In the genomic region with DNA sequence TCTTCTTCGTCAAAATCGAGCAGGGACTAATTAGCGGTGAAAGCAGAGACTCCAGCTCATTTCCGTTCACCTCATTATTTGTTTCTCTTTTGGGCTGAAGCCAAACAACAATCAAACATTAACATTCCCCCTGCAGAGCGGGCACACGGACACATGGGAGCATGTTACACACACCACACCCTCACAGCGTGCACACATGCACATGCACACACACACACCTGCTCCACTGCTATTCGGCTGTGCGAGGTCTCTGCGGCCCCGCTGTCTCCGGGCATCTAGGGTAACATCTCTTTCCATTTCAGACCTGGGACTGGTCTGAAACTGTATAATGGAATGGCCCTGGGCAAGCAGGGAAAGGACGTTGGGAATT, we compare ENCODE assay signal across 8 cellular contexts. TPM values are rescaled to one million over a fixed set of nuclear protein-coding genes. Genes with fewer than 3 reads are reported as not detected.
A peak's percentile ranks its signal among the peaks of the same experiment; 100 is the strongest.
DNase-seq lines count a peak whose midpoint lies in the region; ATAC-seq, FAIRE-seq and TF ChIP-seq lines count a peak whose summit lies in the region.
"Had no signal": no experiment of that assay in that cellular context is flagged by ENCODE, and none has a peak within 500 bp of the region (broad histone marks: within the 10 kb centered on the region; RNA-seq: fewer than 3 reads in every experiment).

No MANE protein-coding gene starts in this region.

- ATAC-seq in GM19351 (IDR thresholded peaks at IDR 0.05; ENCODE audit: unreplicated experiment) (peak; percentile 25), GM12878 (no peak; the same call in 2 of the 3 replicates), HG03280 (IDR thresholded peaks at IDR 0.05; ENCODE audit: unreplicated experiment) (no peak), HG02623 (IDR thresholded peaks at IDR 0.05; ENCODE audit: unreplicated experiment) (no peak)

- H3K9me3 ChIP-seq in MM.1S (replicated peaks; ENCODE audit: insufficient read depth, low read length) (no peaks in the 10 kb centered on the region), GM12878 (replicated peaks; ENCODE audit: control insufficient read depth, insufficient read depth, low read length) (no peaks in the 10 kb centered on the region), mucosa of stomach (ENCODE audit: control insufficient read depth, low read length) (no peaks in the 10 kb centered on the region)
- H3K9me3 ChIP-seq: SJSA1 had no signal

- SMC1A ChIA-PET in GM12878 (lab: Charles Lee; ENCODE audit: uncharacterized antibody, unreplicated experiment): interaction anchor here (0.5 to 18.1 kb wide), 39 partner anchors 9 to 378 kb away, joined by 3 to 391 read pairs (median 8); partner anchors contain the start of gene LRRC8C

- H3K27me3 ChIP-seq in MM.1S (replicated peaks; ENCODE audit: insufficient read depth, low read length) (no peaks in the 10 kb centered on the region), GM12878 (replicated peaks in 1 of 2; ENCODE audit: control insufficient read depth in 2 of 2, insufficient read depth in 2 of 2, low read length in 1 of 2) (no peaks in the 10 kb centered on the region), mucosa of stomach (ENCODE audit: control insufficient read depth, insufficient read depth, low read length) (peaks cover 5% of the 10 kb centered on the region)
- H3K27me3 ChIP-seq: SJSA1 had no signal

- in situ Hi-C loops in GM12878 (cut with MboI): loop anchor here (10.0 kb wide), 1 partner anchor 278 kb away; no protein-coding TSS in a partner anchor

- no peak for TF ChIP-seq EP300 in GM12878 (IDR thresholded peaks at IDR 0.05; ENCODE audit: borderline replicate concordance in 1 of 2, control insufficient read depth in 1 of 2, low read depth in 2 of 2, low read length in 2 of 2)

- POLR2A ChIA-PET in GM12878 (lab: Charles Lee): interaction anchor here (0.6 to 2.7 kb wide), 8 partner anchors 19 to 237 kb away, joined by 3 to 13 read pairs (median 4); partner anchors contain the start of gene LRRC8C

- CTCF ChIA-PET in GM12878 (lab: Yijun Ruan, JAX): interaction anchor here (0.5 to 15.8 kb wide), 49 partner anchors 9 to 979 kb away, joined by 3 to 369 read pairs (median 7); partner anchors contain the start of gene LRRC8C

- 63% methylated on average over 13 of the region's 13 CpGs for WGBS in GM12878 (ENCODE audit: insufficient coverage, insufficient replicate concordance, low lambda C conversion rate, missing lambda C conversion rate)

- H3K9me2 ChIP-seq in MM.1S (replicated peaks; ENCODE audit: insufficient read depth, low read length): no peaks in the 10 kb centered on the region

- no peaks in the 10 kb centered on the region for H3K79me2 ChIP-seq in MM.1S (ENCODE audit: low read length)
- H3K79me2 ChIP-seq in GM12878 (ENCODE audit: control insufficient read depth, insufficient read depth, low read length): no peaks in the 10 kb centered on the region

- no peak for TF ChIP-seq POLR2A in GM12878 (IDR thresholded peaks at IDR 0.05; ENCODE audit: low read depth, low read length)

- no TSS peak for BruUV-seq in GM12878 (replicated peaks; lab: Mats Ljungman, UMichigan)

- H3K4me3 ChIP-seq in MM.1S (ENCODE audit: low read length) (peak overlapping the region; percentile 64), GM12878 (no peak overlapping the region), mucosa of stomach (ENCODE audit: low read length) (peak overlapping the region; percentile 65)

- no peaks in the 10 kb centered on the region for H3F3A ChIP-seq in MM.1S (ENCODE audit: insufficient read depth, low read length)

- peak overlapping the region; percentile 59 for H3K9ac ChIP-seq in MM.1S (ENCODE audit: low read length)
- no peak overlapping the region for H3K9ac ChIP-seq in GM12878 (ENCODE audit: control insufficient read depth, insufficient read depth, low read length)
- H3K9ac ChIP-seq in mucosa of stomach (ENCODE audit: low read length): no peak overlapping the region

- DNase-seq in MM.1S (peak; percentile 21), GM12878 (ENCODE audit: low read depth, low spot score) (no peak), NCI-H524 treated with DMSO at 0.1 percent for 48 hours (lab: John Stamatoyannopoulos, UW) (no peak)

- peak overlapping the region; percentile 93 for H3K4me2 ChIP-seq in MM.1S (ENCODE audit: low read depth, low read length)
- H3K4me2 ChIP-seq in GM12878 (ENCODE audit: control insufficient read depth, insufficient read depth): peak overlapping the region; percentile 88

- TF ChIP-seq CTCF in MM.1S (IDR thresholded peaks at IDR 0.05; ENCODE audit: low read length): no peak
- no peak for TF ChIP-seq CTCF in GM12878 (IDR thresholded peaks at IDR 0.05 in 2 of 3, conservative IDR thresholded peaks at IDR 0.05 in 1 of 3; ENCODE audit: control insufficient read depth in 2 of 3, extremely low read depth in 1 of 3, insufficient read depth in 1 of 3, low read depth in 3 of 3, low read length in 3 of 3)

- H3K36me3 ChIP-seq in MM.1S (replicated peaks; ENCODE audit: insufficient read depth, low read length): no peaks in the 10 kb centered on the region
- H3K36me3 ChIP-seq in GM12878 (ENCODE audit: control insufficient read depth in 2 of 2, insufficient read depth in 2 of 2, low read length in 1 of 2): no peaks in the 10 kb centered on the region
- H3K36me3 ChIP-seq in mucosa of stomach (ENCODE audit: control insufficient read depth, insufficient read depth, low read length): no peaks in the 10 kb centered on the region
- H3K36me3 ChIP-seq: SJSA1 had no signal

- intact Hi-C loops in GM12878 (cut with micrococcal nuclease; ENCODE audit: unreplicated experiment): loop anchor here (2.0 to 5.0 kb wide), 4 partner anchors 44 to 244 kb away; no protein-coding TSS in a partner anchor

- peak overlapping the region; percentile 95 for H2AFZ ChIP-seq in MM.1S (ENCODE audit: low read length)
- H2AFZ ChIP-seq in GM12878 (ENCODE audit: control insufficient read depth, low read depth, low read length): peak overlapping the region; percentile 97; the same call in 1 of the 2 replicates

- RAD21 ChIA-PET in GM12878 (lab: Charles Lee; ENCODE audit: unreplicated experiment): interaction anchor here (0.6 to 16.6 kb wide), 51 partner anchors 12 to 284 kb away, joined by 3 to 302 read pairs (median 6); partner anchors contain the start of genes LRRC8B and LRRC8C

- H3K4me1 ChIP-seq in MM.1S (ENCODE audit: low read length): peaks cover 3% of the 10 kb centered on the region; the same call in 1 of the 2 replicates
- H3K4me1 ChIP-seq in GM12878 (ENCODE audit: control insufficient read depth, insufficient read depth, low read length): peaks cover 10% of the 10 kb centered on the region
- peaks cover 16% of the 10 kb centered on the region for H3K4me1 ChIP-seq in mucosa of stomach (ENCODE audit: control insufficient read depth, insufficient read depth, low read length)

- FAIRE-seq in GM12878 (lab: Jason Lieb, UNC): no peak

- H4K20me1 ChIP-seq in MM.1S (ENCODE audit: insufficient read depth, low read length) (no peaks in the 10 kb centered on the region), GM12878 (ENCODE audit: control insufficient read depth, insufficient read depth) (no peaks in the 10 kb centered on the region)

- H3K27ac ChIP-seq in MM.1S (ENCODE audit: low read length) (no peak overlapping the region; the same call in 1 of the 2 replicates), GM12878 (ENCODE audit: control insufficient read depth, insufficient read depth) (no peak overlapping the region)
- H3K27ac ChIP-seq: SJSA1 had no signal

- no peak for TF ChIP-seq RAD21 in GM12878 (IDR thresholded peaks at IDR 0.05; ENCODE audit: insufficient read depth, low read depth, low read length)

TF ChIP-seq in GM12878, 131 proteins besides CTCF, POLR2A, EP300 and RAD21 (continues in another document):
- TF ChIP-seq IKZF1 (conservative IDR thresholded peaks at IDR 0.05) (no peak), SMC3 (IDR thresholded peaks at IDR 0.05; ENCODE audit: borderline replicate concordance, low read length) (no peak), TBL1XR1 (IDR thresholded peaks at IDR 0.05; ENCODE audit: low read depth, low read length) (no peak)

RNA-seq across cellular contexts. Expression of gene LRRC8D, which starts 58.4 kb away (rescaled TPM):
- total RNA-seq in GM12878 (2013; cell fraction: nucleolus; rRNA removed): 27.5 and 28.2 TPM in 2 replicates
- total RNA-seq in GM12878 (2014; rRNA removed): 18.0 and 24.7 TPM in 2 replicates
- 25.1 and 27.5 TPM in 2 replicates for total RNA-seq in GM12878 (2014; rRNA removed; fragmentation: Illumina TruSeq; extraction: Trizol)
- 27.9 and 28.8 TPM in 2 replicates for total RNA-seq in GM12878 (2021)
- polyA plus RNA-seq in GM12878 (2011; ENCODE audit: low read depth): 7.7 TPM
- polyA plus RNA-seq in GM12878 (2011; rRNA removed): 34.9 and 44.1 TPM in 2 replicates
- 38.6 and 38.8 TPM in 2 replicates for polyA plus RNA-seq in GM12878 (2011; cell fraction: cytosol; rRNA removed)
- polyA plus RNA-seq in GM12878 (2011; cell fraction: nucleus; rRNA removed): 30.7 and 31.6 TPM in 2 replicates
- polyA plus RNA-seq in GM12878 (2012): 8.8 and 10.8 TPM in 2 replicates
- 34.1 and 38.1 TPM in 2 replicates for polyA plus RNA-seq in GM12878 (2014; fragmentation: Illumina TruSeq; extraction: Trizol)
- 1 to 10 TPM; 5.6 to 6.4 TPM for polyA plus RNA-seq in GM12878 (2014; fragmentation: Nextera tagmentation; extraction: Ambion mirVana)
- 24.9 and 26.1 TPM in 2 replicates for polyA plus RNA-seq in GM12878 (2014; rRNA removed)
- 10 to 100 TPM; 18.3 to 28.2 TPM for polyA plus RNA-seq in GM12878 (2016; fragmentation: Nextera tagmentation; extraction: Ambion mirVana)
- polyA minus RNA-seq in GM12878 (2011; rRNA and poly(A)+ RNA removed): 39.5 and 64.4 TPM in 2 replicates
- 17.4 and 27.2 TPM in 2 replicates for polyA minus RNA-seq in GM12878 (2011; cell fraction: cytosol; rRNA and poly(A)+ RNA removed)
- polyA minus RNA-seq in GM12878 (2011; cell fraction: nucleus; rRNA and poly(A)+ RNA removed): 13.1 and 24.6 TPM in 2 replicates
